ENCODE assay signal across 8 cellular contexts in genomic region chr15:88878720-88879184, GRCh38. TPM values are rescaled to one million over a fixed set of nuclear protein-coding genes. Genes with fewer than 3 reads are reported as not detected.
A peak's percentile ranks its signal among the peaks of the same experiment; 100 is the strongest.
DNase-seq lines count a peak whose midpoint lies in the region; ATAC-seq, FAIRE-seq and TF ChIP-seq lines count a peak whose summit lies in the region.

No MANE protein-coding gene starts in this region.

- H3K27ac ChIP-seq in fibroblast of lung (ENCODE audit: insufficient read depth, low read length) (no peak overlapping the region), psoas muscle (no peak overlapping the region)

- WGBS in psoas muscle, 3 donors: 73 to 80% (median 79%) methylated on average over 18 of the region's 18 CpGs

- H3K9me3 ChIP-seq in fibroblast of lung (ENCODE audit: control insufficient read depth, insufficient read depth, low read depth, low read length) (no peaks in the 10 kb centered on the region), psoas muscle (no peaks in the 10 kb centered on the region)

- no peaks in the 10 kb centered on the region for H3K4me1 ChIP-seq in fibroblast of lung (ENCODE audit: control insufficient read depth, extremely low read depth, insufficient read depth, low read length)
- peaks cover 4% of the 10 kb centered on the region for H3K4me1 ChIP-seq in psoas muscle

- DNase-seq in D721Med (ENCODE audit: insufficient read length, low spot score) (peak; percentile 56), NCI-H2107 treated with DMSO at 0.1 percent for 48 hours (lab: John Stamatoyannopoulos, UW; ENCODE audit: unreplicated experiment) (peak; percentile 37), fibroblast of lung (ENCODE audit: low read depth in 2 of 2) (peak; percentile 32 to 43), psoas muscle (peak in 1 of 2 donors; percentile 71), T1000 (lab: John Stamatoyannopoulos, UW) (no peak)
- peak; percentile 52 for DNase-seq in activated CD4-positive, alpha-beta T cell treated with anti-CD3 and anti-CD28 coated beads, Interleukin-2, amount 10 ng/mL, durations not matched to agents 7 days and 5 days

- H3K4me3 Mint-ChIP-seq in activated CD4-positive, alpha-beta T cell treated with anti-CD3 and anti-CD28 coated beads, Interleukin-2, amount 10 ng/mL, durations not matched to agents 7 days and 5 days: no peak overlapping the region

- no peak overlapping the region for H2AFZ ChIP-seq in fibroblast of lung (ENCODE audit: low read length)

- H3K4me1 Mint-ChIP-seq in activated CD4-positive, alpha-beta T cell treated with anti-CD3 and anti-CD28 coated beads, Interleukin-2, amount 10 ng/mL, durations not matched to agents 7 days and 5 days: peaks cover 2% of the 10 kb centered on the region

- H3K9ac ChIP-seq in fibroblast of lung (ENCODE audit: insufficient read depth, low read length): no peak overlapping the region

- H3K36me3 ChIP-seq in fibroblast of lung (ENCODE audit: control insufficient read depth, insufficient read depth, low read length) (peaks cover 1% of the 10 kb centered on the region), psoas muscle (ENCODE audit: insufficient read depth in 1 of 2, low read depth in 1 of 2) (peaks cover 0 to 13% of the 10 kb centered on the region in 2 donors)

- H3K36me3 Mint-ChIP-seq in activated CD4-positive, alpha-beta T cell treated with anti-CD3 and anti-CD28 coated beads, Interleukin-2, amount 10 ng/mL, durations not matched to agents 7 days and 5 days (ENCODE audit: low read depth): peaks cover 24% of the 10 kb centered on the region

- H3K27me3 ChIP-seq in fibroblast of lung (ENCODE audit: control insufficient read depth, insufficient read depth, low read length) (no peaks in the 10 kb centered on the region), psoas muscle (ENCODE audit: insufficient read depth in 3 of 3, low read length in 2 of 3) (peaks cover 0 to 2% (median 0%) of the 10 kb centered on the region in 3 donors)

- TF ChIP-seq CTCF in D721Med (IDR thresholded peaks at IDR 0.05; ENCODE audit: insufficient read depth, missing control alignments): peak; percentile 71
- TF ChIP-seq CTCF in fibroblast of lung (conservative IDR thresholded peaks at IDR 0.05 in 1 of 2, IDR thresholded peaks at IDR 0.05 in 1 of 2; ENCODE audit: low read depth in 1 of 2, low read length in 2 of 2): peak; percentile 57 to 76
- peak; percentile 47 for TF ChIP-seq CTCF in psoas muscle (IDR thresholded peaks at IDR 0.05)

- no peak overlapping the region for H3K27ac Mint-ChIP-seq in activated CD4-positive, alpha-beta T cell treated with anti-CD3 and anti-CD28 coated beads, Interleukin-2, amount 10 ng/mL, durations not matched to agents 7 days and 5 days

- peak; percentile 66 for ATAC-seq in GM19467 (IDR thresholded peaks at IDR 0.05; ENCODE audit: unreplicated experiment)
- peak; percentile 66 to 73 (median 71) for ATAC-seq in psoas muscle
- ATAC-seq in HG03439 (IDR thresholded peaks at IDR 0.05; ENCODE audit: unreplicated experiment): no peak

- no peaks in the 10 kb centered on the region for H3K79me2 ChIP-seq in fibroblast of lung (ENCODE audit: control insufficient read depth, insufficient read depth, low read length)

- no peak overlapping the region for H3K4me3 ChIP-seq in fibroblast of lung (replicated peaks in 1 of 4; ENCODE audit: control extremely low read depth in 1 of 4, insufficient read depth in 1 of 4, low read depth in 3 of 4, low read length in 4 of 4)
- no peak overlapping the region for H3K4me3 ChIP-seq in psoas muscle

- H4K20me1 ChIP-seq in fibroblast of lung (ENCODE audit: control insufficient read depth, extremely low read depth, insufficient read depth, low read length): no peaks in the 10 kb centered on the region

- CTCF ChIA-PET in activated CD4-positive, alpha-beta T cell treated with anti-CD3 and anti-CD28 coated beads, Interleukin-2, amount 10 ng/mL, durations not matched to agents 7 days and 5 days (lab: Charles Lee): interaction anchor here (0.7 to 1.6 kb wide), 7 partner anchors 9 to 47 kb away, joined by 3 to 8 read pairs (median 3); partner anchors contain the start of gene HAPLN3

- FAIRE-seq in D721Med (lab: Jason Lieb, UNC): no peak

- intact Hi-C loops in psoas muscle (cut with DNase I): no loop called here

- H3K4me2 ChIP-seq in fibroblast of lung (ENCODE audit: extremely low read depth, insufficient read depth, low read length): no peak overlapping the region

- H3K9me3 Mint-ChIP-seq in activated CD4-positive, alpha-beta T cell treated with anti-CD3 and anti-CD28 coated beads, Interleukin-2, amount 10 ng/mL, durations not matched to agents 7 days and 5 days: no peaks in the 10 kb centered on the region

- H3K27me3 Mint-ChIP-seq in activated CD4-positive, alpha-beta T cell treated with anti-CD3 and anti-CD28 coated beads, Interleukin-2, amount 10 ng/mL, durations not matched to agents 7 days and 5 days: no peaks in the 10 kb centered on the region

- POLR2A ChIA-PET in activated CD4-positive, alpha-beta T cell treated with anti-CD3 and anti-CD28 coated beads, Interleukin-2, amount 10 ng/mL, durations not matched to agents 7 days and 5 days (lab: Charles Lee): no interaction called here

RNA-seq across cellular contexts. Expression of gene HAPLN3, which starts 16.6 kb away (rescaled TPM):
- 10 to 100 TPM; 75.4 to 86.1 TPM for total RNA-seq in activated CD4-positive, alpha-beta T cell treated with anti-CD3 and anti-CD28 coated beads, Interleukin-2, amount 10 ng/mL, durations not matched to agents 7 days and 5 days
- total RNA-seq in fibroblast of lung: 2.8 and 3.1 TPM in 2 replicates
- 4.0 and 4.3 TPM in 2 replicates for polyA plus RNA-seq in fibroblast of lung
- 5.0 and 5.4 TPM in 2 replicates for polyA plus RNA-seq in fibroblast of lung (2012)
- polyA minus RNA-seq in fibroblast of lung (ENCODE audit: low replicate concordance): 2.3 and 4.3 TPM in 2 replicates
- total RNA-seq in psoas muscle: 1 to 10 TPM; 3.5 to 5.8 (median 4.4) TPM
- 1 to 10 TPM; 1.2 to 5.4 (median 1.5) TPM for polyA plus RNA-seq in psoas muscle

RNA-seq across cellular contexts. Expression of gene MFGE8, which starts 34.4 kb away (rescaled TPM):
- total RNA-seq in activated CD4-positive, alpha-beta T cell treated with anti-CD3 and anti-CD28 coated beads, Interleukin-2, amount 10 ng/mL, durations not matched to agents 7 days and 5 days: 10 to 100 TPM; 57.9 to 58.5 TPM
- total RNA-seq in fibroblast of lung: 160 and 263 TPM in 2 replicates
- polyA plus RNA-seq in fibroblast of lung: 336 and 391 TPM in 2 replicates
- 233 and 306 TPM in 2 replicates for polyA plus RNA-seq in fibroblast of lung (2012)
- 210 and 305 TPM in 2 replicates for polyA minus RNA-seq in fibroblast of lung (ENCODE audit: low replicate concordance)
- total RNA-seq in psoas muscle: 100 to 1,000 TPM; 137 to 771 (median 335) TPM
- 100 to 1,000 TPM; 218 to 274 (median 253) TPM for polyA plus RNA-seq in psoas muscle

Comparison
In these comparisons a context has a peak if more than half of its experiments do, and no peak if none do; other contexts are left out.
1. RNA of gene HAPLN3, which starts 16.6 kb away (total RNA-seq): 75.4 to 86.1 TPM in activated CD4-positive, alpha-beta T cell treated with anti-CD3 and anti-CD28 coated beads, Interleukin-2, amount 10 ng/mL, durations not matched to agents 7 days and 5 days; 3.5 to 5.8 TPM in psoas muscle and 2.8 to 3.1 TPM in fibroblast of lung; every median in the first group is over 10 times any median in the second.
2. Peak in every context shown above with its lines, with median percentiles within 50 percentile points of each other: CTCF ChIP-seq.